17 cellular contexts compared by ENCODE assay signal in the genomic region with DNA sequence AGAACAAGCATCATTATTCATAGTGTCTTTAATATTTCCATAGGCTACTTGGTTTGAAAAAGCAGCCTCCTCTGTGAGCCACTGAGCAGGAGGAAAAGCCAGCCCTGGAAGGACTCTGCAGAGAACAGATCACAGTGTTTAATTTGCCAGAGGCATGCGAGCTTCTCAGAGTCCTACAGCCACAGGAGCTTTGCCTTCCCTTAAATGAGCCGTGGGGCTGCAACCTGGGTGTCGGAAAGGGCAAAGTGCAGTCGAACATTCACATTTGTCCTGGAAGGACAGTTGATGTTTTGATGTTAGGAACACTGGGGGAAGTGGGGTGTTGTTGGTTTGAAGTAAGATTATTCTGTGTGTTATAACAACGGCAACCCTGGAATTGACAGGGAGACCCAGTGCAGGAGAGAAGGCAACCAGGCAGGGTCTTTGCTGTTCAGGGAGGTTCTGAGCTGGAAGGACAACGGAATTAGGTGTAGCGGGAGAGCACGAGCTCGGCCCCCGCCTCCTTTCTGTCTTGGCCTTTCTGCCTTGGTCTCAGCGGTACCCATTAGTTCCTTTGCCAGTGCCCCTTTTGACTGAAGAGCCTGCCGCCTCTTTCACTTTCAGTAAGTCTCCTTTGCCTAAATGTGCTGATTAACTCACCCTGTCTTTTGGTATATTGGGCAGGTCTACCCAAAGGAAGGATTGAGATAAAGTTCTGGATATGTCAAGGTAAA.
DNase-seq lines count a peak whose midpoint lies in the region; ATAC-seq, FAIRE-seq and TF ChIP-seq lines count a peak whose summit lies in the region.
"Had no signal": no experiment of that assay in that cellular context is flagged by ENCODE, and none has a peak within 500 bp of the region (broad histone marks: within the 10 kb centered on the region; RNA-seq: fewer than 3 reads in every experiment).

No MANE protein-coding gene starts in this region.

- no peak overlapping the region for H3K4me3 ChIP-seq in endothelial cell of umbilical vein (replicated peaks in 1 of 3; ENCODE audit: insufficient read depth in 1 of 3, low read depth in 1 of 3, low read length in 3 of 3)
- H3K4me3 ChIP-seq in stomach, result peak overlapping the region in 3 of 4 donors; percentile 14 to 33 (median 14)
- H3K4me3 ChIP-seq: left lung, thoracic aorta had no signal

- POLR2A ChIA-PET in endothelial cell of umbilical vein (lab: Charles Lee), result no interaction called here

- H3K36me3 ChIP-seq in endothelial cell of umbilical vein (ENCODE audit: control insufficient read depth in 2 of 2, extremely low read depth in 1 of 2, insufficient read depth in 2 of 2, low read length in 2 of 2) (no peaks in the 10 kb centered on the region), stomach (no peaks in the 10 kb centered on the region)
- H3K36me3 ChIP-seq: left lung, neutrophil, thoracic aorta had no signal

- ATAC-seq in HG03354 (IDR thresholded peaks at IDR 0.05; ENCODE audit: poor library complexity, severe bottlenecking, unreplicated experiment) (no peak), Right ventricle myocardium inferior (no peak)
- ATAC-seq: activated T-cell treated with anti-CD3 and anti-CD28 coated beads, Interleukin-2, amount 50 U/mL, for 72 hours; left lung had no signal

- CTCF ChIA-PET in endothelial cell of umbilical vein (lab: Charles Lee), result no interaction called here

- H3K4me2 ChIP-seq in endothelial cell of umbilical vein (ENCODE audit: insufficient read depth, low read length), result no peak overlapping the region

- H3K9me3 ChIP-seq in endothelial cell of umbilical vein (replicated peaks; ENCODE audit: control insufficient read depth, insufficient read depth, low read length) (no peaks in the 10 kb centered on the region), stomach (peaks cover 0 to 15% (median 10%) of the 10 kb centered on the region in 4 donors)
- H3K9me3 ChIP-seq: neutrophil, thoracic aorta had no signal

- no peak overlapping the region for H3K27ac ChIP-seq in endothelial cell of umbilical vein (ENCODE audit: insufficient read depth, low read depth, low read length)
- peak overlapping the region in 1 of 5 donors; percentile 18 for H3K27ac ChIP-seq in stomach
- H3K27ac ChIP-seq: left lung, neutrophil, thoracic aorta had no signal

- no peak overlapping the region for H2AFZ ChIP-seq in endothelial cell of umbilical vein (ENCODE audit: low read depth, low read length)

- TSS peak; percentile 25 for BruUV-seq in endothelial cell of umbilical vein (replicated peaks; lab: Mats Ljungman, UMichigan)

- TF ChIP-seq EP300 in stomach (IDR thresholded peaks at IDR 0.05), result no peak

- intact Hi-C loops in endothelial cell of umbilical vein (cut with micrococcal nuclease), result loop anchor here (10.0 kb wide), 1 partner anchor 120 kb away; no protein-coding TSS in a partner anchor
- intact Hi-C loops in stomach (cut with DNase I; ENCODE audit: low total_unique reads), result no loop called here
- intact Hi-C loops in Right ventricle myocardium inferior (cut with DNase I), result no loop called here

- WGBS in stomach, 5 donors, result 43 to 71% (median 50%) methylated on average over 12 of the region's 12 CpGs

- TF ChIP-seq POLR2A in endothelial cell of umbilical vein (IDR thresholded peaks at IDR 0.05; ENCODE audit: low read depth, low read length), result no peak
- no peak for TF ChIP-seq POLR2A in stomach (IDR thresholded peaks at IDR 0.05)
- no peak for TF ChIP-seq POLR2A in GM12891 (IDR thresholded peaks at IDR 0.05; ENCODE audit: low read depth, low read length)

- DNase-seq in HuH-7.5 (ENCODE audit: low spot score) (peak; percentile 15), NCI-H345 treated with DMSO at 0.1 percent for 48 hours (lab: John Stamatoyannopoulos, UW; ENCODE audit: unreplicated experiment) (peak; percentile 40), endothelial cell of umbilical vein (ENCODE audit: low read depth, low spot score) (no peak), stomach (no peak), GM12891 (ENCODE audit: insufficient read length, low spot score) (no peak), Right ventricle myocardium inferior (ENCODE audit: missing footprints) (no peak)
- DNase-seq: activated CD4-positive, CD25-positive, alpha-beta regulatory T cell treated with anti-CD3 and anti-CD28 coated beads, Interleukin-2, amount 50 U/mL, for 72 hours; activated CD8-positive, alpha-beta memory T cell treated with anti-CD3 and anti-CD28 coated beads for 24 hours; activated T-cell treated with anti-CD3 and anti-CD28 coated beads, Interleukin-2, amount 50 U/mL, for 72 hours; endodermal cell; left lung; retina had no signal

- H3K9ac ChIP-seq in endothelial cell of umbilical vein (replicated peaks; ENCODE audit: extremely low read depth, insufficient read depth, low read length), result no peak overlapping the region

- dilution Hi-C loops in endothelial cell of umbilical vein (cut with MboI; ENCODE audit: extremely low pct_ligation_motif_present, low sequenced_read_pairs), result no loop called here

- H3K4me1 ChIP-seq in endothelial cell of umbilical vein (ENCODE audit: control insufficient read depth, extremely low read depth, insufficient read depth, low read length) (peaks cover 4% of the 10 kb centered on the region), stomach (no peaks in the 10 kb centered on the region)
- H3K4me1 ChIP-seq: left lung had no signal

- no peaks in the 10 kb centered on the region for H3K79me2 ChIP-seq in endothelial cell of umbilical vein (ENCODE audit: control insufficient read depth, insufficient read depth, low read length)

- no peaks in the 10 kb centered on the region for H3K9me1 ChIP-seq in endothelial cell of umbilical vein (replicated peaks; ENCODE audit: control insufficient read depth, extremely low read depth, insufficient read depth, low read length)

- no peaks in the 10 kb centered on the region for H4K20me1 ChIP-seq in endothelial cell of umbilical vein (replicated peaks; ENCODE audit: control insufficient read depth, extremely low read depth, insufficient read depth, low read length)

- FAIRE-seq in endothelial cell of umbilical vein (lab: Jason Lieb, UNC) (no peak), GM12891 (lab: Jason Lieb, UNC) (no peak)
- FAIRE-seq: GM19239, H1 had no signal

- H3K27me3 ChIP-seq in endothelial cell of umbilical vein (ENCODE audit: control insufficient read depth in 2 of 2, insufficient read depth in 2 of 2, low read length in 2 of 2), result no peaks in the 10 kb centered on the region
- no peaks in the 10 kb centered on the region for H3K27me3 ChIP-seq in stomach
- H3K27me3 ChIP-seq: left lung, neutrophil had no signal

- no peak for TF ChIP-seq CTCF in endothelial cell of umbilical vein (IDR thresholded peaks at IDR 0.05; ENCODE audit: extremely low read depth in 1 of 2, insufficient read depth in 1 of 2, low read depth in 1 of 2, low read length in 2 of 2)
- TF ChIP-seq CTCF in stomach (IDR thresholded peaks at IDR 0.05), result no peak

TF ChIP-seq in endothelial cell of umbilical vein, 7 proteins besides CTCF, POLR2A, EP300 and RAD21:
- no peak for TF ChIP-seq POLR2AphosphoS5 (IDR thresholded peaks at IDR 0.05; ENCODE audit: insufficient read depth, low read depth, low read length)
- TF ChIP-seq GATA2 (IDR thresholded peaks at IDR 0.05; ENCODE audit: insufficient read depth, insufficient read length, low read depth, low read length), result no peak
- TF ChIP-seq JUN (IDR thresholded peaks at IDR 0.05; ENCODE audit: borderline replicate concordance, insufficient read depth, insufficient read length, low read depth), result no peak
- no peak for TF ChIP-seq EZH2 (IDR thresholded peaks at IDR 0.05; ENCODE audit: borderline replicate concordance, low read depth, low read length, severe bottlenecking)
- no peak for TF ChIP-seq FOS (IDR thresholded peaks at IDR 0.05; ENCODE audit: borderline replicate concordance, insufficient read depth, low read length)
- no peak for TF ChIP-seq MYC (IDR thresholded peaks at IDR 0.05; ENCODE audit: low read depth, low read length)
- no peak for TF ChIP-seq MAX (IDR thresholded peaks at IDR 0.05; ENCODE audit: insufficient read depth, insufficient read length)
TF ChIP-seq in endothelial cell of umbilical vein: peak in this region for 0.

TF ChIP-seq in GM12891, 5 proteins besides CTCF, POLR2A, EP300 and RAD21:
- TF ChIP-seq POU2F2 (IDR thresholded peaks at IDR 0.05; ENCODE audit: low read depth, low read length) (no peak), POLR2AphosphoS5 (IDR thresholded peaks at IDR 0.05; ENCODE audit: low read depth, low read length) (no peak), SPI1 (IDR thresholded peaks at IDR 0.05; ENCODE audit: low read depth, low read length) (no peak)

Comparison
In these comparisons a context has a peak if more than half of its experiments do, and no peak if none do; other contexts are left out.
1. DNase-seq: peak in HuH-7.5 (single experiment) and NCI-H345 treated with DMSO at 0.1 percent for 48 hours (single experiment); none in endothelial cell of umbilical vein (single experiment), stomach (single experiment), GM12891 (single experiment) and Right ventricle myocardium inferior (single experiment).
2. H3K4me3 ChIP-seq: peak in stomach (3 of 4); none in endothelial cell of umbilical vein (0 of 3).